15 cellular contexts compared by ENCODE assay signal in the genomic region with DNA sequence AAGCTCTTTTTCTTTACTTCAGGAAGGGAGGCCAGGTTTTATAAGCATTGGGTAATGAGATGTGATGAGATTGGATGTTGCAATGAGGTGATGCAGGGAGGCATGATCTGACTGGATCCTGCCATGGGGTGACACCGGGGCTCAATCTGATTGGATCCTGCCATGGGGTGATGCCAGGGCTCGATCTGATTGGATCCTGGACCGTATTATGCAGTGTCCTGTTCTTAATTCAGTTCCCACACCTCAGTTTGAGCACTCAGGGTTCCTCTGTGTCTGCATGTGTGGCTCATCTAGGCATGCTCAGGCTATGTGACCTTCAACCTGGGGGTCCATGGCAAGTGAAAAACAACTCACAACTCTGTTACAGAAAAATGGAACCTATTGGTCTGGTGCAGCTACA.
DNase-seq lines count a peak whose midpoint lies in the region; ATAC-seq and TF ChIP-seq lines count a peak whose summit lies in the region.
"Had no signal": no experiment of that assay in that cellular context is flagged by ENCODE, and none has a peak within 500 bp of the region (broad histone marks: within the 10 kb centered on the region; RNA-seq: fewer than 3 reads in every experiment).

No MANE protein-coding gene starts in this region.

- H2BK15ac ChIP-seq in mesendoderm (replicated peaks; ENCODE audit: low read depth) = no peak overlapping the region

- no peaks in the 10 kb centered on the region for H3K36me3 Mint-ChIP-seq in natural killer cell treated with Interleukin-12 subunit alpha and Interleukin-12 subunit beta and Interleukin-15 and Interleukin-18, amount 100 ng/mL, for 72 hours
- H3K36me3 Mint-ChIP-seq in natural killer cell = no peaks in the 10 kb centered on the region
- H3K36me3 Mint-ChIP-seq: CD8-positive, alpha-beta T cell had no signal

- no peak overlapping the region for H3K23ac ChIP-seq in mesendoderm (ENCODE audit: low read length)

- no peak overlapping the region for H2BK5ac ChIP-seq in mesendoderm (ENCODE audit: low read length)

- no peak overlapping the region for H3K4me3 Mint-ChIP-seq in natural killer cell treated with Interleukin-12 subunit alpha and Interleukin-12 subunit beta and Interleukin-15 and Interleukin-18, amount 100 ng/mL, for 72 hours
- H3K4me3 Mint-ChIP-seq in natural killer cell = no peak overlapping the region
- H3K4me3 Mint-ChIP-seq: B cell; CD8-positive, alpha-beta T cell had no signal

- no peak overlapping the region for H3K27ac ChIP-seq in mesendoderm (ENCODE audit: low read depth, low read length)
- H3K27ac ChIP-seq in Peyer's patch = no peak overlapping the region
- H3K27ac ChIP-seq: BLaER1 treated with 17β-estradiol and CSF1 and Interleukin-3, amounts not matched to agents 10 nM and 100 nM; GM23248 had no signal

- DNase-seq in natural killer cell treated with Interleukin-12 subunit alpha and Interleukin-12 subunit beta and Interleukin-15 and Interleukin-18, amount 100 ng/mL, for 72 hours (ENCODE audit: low spot score) = no peak
- DNase-seq in natural killer cell (no peak), SK-N-DZ (ENCODE audit: low spot score) (peak; percentile 17), mesendoderm (peak; percentile 45), Peyer's patch (no peak)
- DNase-seq in stimulated activated CD4-positive, alpha-beta T cell treated with anti-CD3 and anti-CD28 coated beads, Interleukin-1b, Interleukin-23, amount 100 ng/mL, for 48 hours = no peak
- DNase-seq: Calu3; CD8-positive, alpha-beta T cell; DMS79 treated with DMSO at 0.1 percent for 48 hours; GF-D8; GM23248; HCEC 1CT had no signal

- H3K18ac ChIP-seq in mesendoderm (ENCODE audit: low read length) = no peak overlapping the region

- no peak overlapping the region for H3K56ac ChIP-seq in mesendoderm (ENCODE audit: low read length)

- H3K9me3 Mint-ChIP-seq in natural killer cell treated with Interleukin-12 subunit alpha and Interleukin-12 subunit beta and Interleukin-15 and Interleukin-18, amount 100 ng/mL, for 72 hours = no peaks in the 10 kb centered on the region
- H3K9me3 Mint-ChIP-seq in natural killer cell = no peaks in the 10 kb centered on the region
- H3K9me3 Mint-ChIP-seq: CD8-positive, alpha-beta T cell had no signal

- no peaks in the 10 kb centered on the region for H3K9me3 ChIP-seq in Peyer's patch

- H3K9ac ChIP-seq in mesendoderm (ENCODE audit: low read length) = no peak overlapping the region
- H3K9ac ChIP-seq: BLaER1 treated with 17β-estradiol and CSF1 and Interleukin-3, amounts not matched to agents 10 nM and 100 nM; GM23248 had no signal

- no peak for TF ChIP-seq POLR2A in Peyer's patch (IDR thresholded peaks at IDR 0.05)

- WGBS in mesendoderm (ENCODE audit: extremely low coverage, insufficient coverage, low lambda C conversion rate) = no CpG with 5 or more reads among the region's 3 CpGs

- H3K4me3 ChIP-seq in mesendoderm (ENCODE audit: low read length) = no peak overlapping the region
- H3K4me3 ChIP-seq in Peyer's patch = no peak overlapping the region
- H3K4me3 ChIP-seq: BLaER1 treated with 17β-estradiol and CSF1 and Interleukin-3, amounts not matched to agents 10 nM and 100 nM; GM23248 had no signal

- intact Hi-C loops in natural killer cell (cut with micrococcal nuclease) = no loop called here

- H3K79me2 ChIP-seq in mesendoderm (ENCODE audit: control insufficient read depth, insufficient read depth, low read length) = no peaks in the 10 kb centered on the region

- H3K4me2 ChIP-seq in mesendoderm (ENCODE audit: low read length) = no peak overlapping the region

- H3K4me1 Mint-ChIP-seq in natural killer cell treated with Interleukin-12 subunit alpha and Interleukin-12 subunit beta and Interleukin-15 and Interleukin-18, amount 100 ng/mL, for 72 hours (ENCODE audit: low read depth in 2 of 2) = peaks cover 8 to 10% of the 10 kb centered on the region in 2 donors
- peaks cover 0 to 10% of the 10 kb centered on the region in 2 donors for H3K4me1 Mint-ChIP-seq in natural killer cell
- H3K4me1 Mint-ChIP-seq: B cell had no signal

- H3K79me1 ChIP-seq in mesendoderm (ENCODE audit: low read length) = no peaks in the 10 kb centered on the region

- TF ChIP-seq CTCF in natural killer cell (IDR thresholded peaks at IDR 0.05) (no peak), Peyer's patch (IDR thresholded peaks at IDR 0.05) (no peak)

- H3K27me3 Mint-ChIP-seq in natural killer cell treated with Interleukin-12 subunit alpha and Interleukin-12 subunit beta and Interleukin-15 and Interleukin-18, amount 100 ng/mL, for 72 hours = no peaks in the 10 kb centered on the region
- peaks cover 0 to 5% of the 10 kb centered on the region in 2 donors for H3K27me3 Mint-ChIP-seq in natural killer cell (ENCODE audit: low read depth in 2 of 2)

- H3K27me3 ChIP-seq in mesendoderm (ENCODE audit: insufficient read depth, low read length, poor library complexity) = no peaks in the 10 kb centered on the region
- H3K27me3 ChIP-seq in Peyer's patch = no peaks in the 10 kb centered on the region
- H3K27me3 ChIP-seq: BLaER1 treated with 17β-estradiol and CSF1 and Interleukin-3, amounts not matched to agents 10 nM and 100 nM had no signal

- peak overlapping the region in 1 of 2 donors; percentile 69 for H3K27ac Mint-ChIP-seq in natural killer cell treated with Interleukin-12 subunit alpha and Interleukin-12 subunit beta and Interleukin-15 and Interleukin-18, amount 100 ng/mL, for 72 hours
- H3K27ac Mint-ChIP-seq in natural killer cell = no peak overlapping the region
- H3K27ac Mint-ChIP-seq: B cell; CD8-positive, alpha-beta T cell had no signal

- no peak overlapping the region for H2AK5ac ChIP-seq in mesendoderm (ENCODE audit: low read length)

- H3K4ac ChIP-seq in mesendoderm (ENCODE audit: low read depth, low read length) = no peak overlapping the region

- peak; percentile 51 to 64 for ATAC-seq in natural killer cell treated with Interleukin-12 subunit alpha and Interleukin-12 subunit beta and Interleukin-15 and Interleukin-18, amount 100 ng/mL, for 72 hours
- ATAC-seq in natural killer cell (no peak), GM18907 (IDR thresholded peaks at IDR 0.05; ENCODE audit: unreplicated experiment) (no peak)
- ATAC-seq: CD8-positive, alpha-beta T cell had no signal

- no peak overlapping the region for H4K8ac ChIP-seq in mesendoderm (ENCODE audit: low read depth, low read length)

- H3K36me3 ChIP-seq in mesendoderm (ENCODE audit: control insufficient read depth, insufficient read depth, low read length) (no peaks in the 10 kb centered on the region), Peyer's patch (no peaks in the 10 kb centered on the region)
- H3K36me3 ChIP-seq: BLaER1 treated with 17β-estradiol and CSF1 and Interleukin-3, amounts not matched to agents 10 nM and 100 nM had no signal

- no peak overlapping the region for H2BK120ac ChIP-seq in mesendoderm (ENCODE audit: low read depth, low read length)

- H3K4me1 ChIP-seq in mesendoderm (ENCODE audit: control insufficient read depth, low read depth, low read length) (peaks cover 2% of the 10 kb centered on the region), Peyer's patch (peaks cover 0 to 8% (median 0%) of the 10 kb centered on the region in 4 donors)

- H4K5ac ChIP-seq in mesendoderm (ENCODE audit: low read length) = no peak overlapping the region

Comparison
In these comparisons a context has a peak if more than half of its experiments do, and no peak if none do; other contexts are left out.
1. ATAC-seq: peak in natural killer cell treated with Interleukin-12 subunit alpha and Interleukin-12 subunit beta and Interleukin-15 and Interleukin-18, amount 100 ng/mL, for 72 hours (2 of 2); none in natural killer cell (0 of 3) and GM18907 (single experiment).
2. DNase-seq: peak in SK-N-DZ (single experiment) and mesendoderm (single experiment); none in natural killer cell treated with Interleukin-12 subunit alpha and Interleukin-12 subunit beta and Interleukin-15 and Interleukin-18, amount 100 ng/mL, for 72 hours (single experiment), natural killer cell (single experiment), Peyer's patch (0 of 3) and stimulated activated CD4-positive, alpha-beta T cell treated with anti-CD3 and anti-CD28 coated beads, Interleukin-1b, Interleukin-23, amount 100 ng/mL, for 48 hours (single experiment).